In the genomic region with DNA sequence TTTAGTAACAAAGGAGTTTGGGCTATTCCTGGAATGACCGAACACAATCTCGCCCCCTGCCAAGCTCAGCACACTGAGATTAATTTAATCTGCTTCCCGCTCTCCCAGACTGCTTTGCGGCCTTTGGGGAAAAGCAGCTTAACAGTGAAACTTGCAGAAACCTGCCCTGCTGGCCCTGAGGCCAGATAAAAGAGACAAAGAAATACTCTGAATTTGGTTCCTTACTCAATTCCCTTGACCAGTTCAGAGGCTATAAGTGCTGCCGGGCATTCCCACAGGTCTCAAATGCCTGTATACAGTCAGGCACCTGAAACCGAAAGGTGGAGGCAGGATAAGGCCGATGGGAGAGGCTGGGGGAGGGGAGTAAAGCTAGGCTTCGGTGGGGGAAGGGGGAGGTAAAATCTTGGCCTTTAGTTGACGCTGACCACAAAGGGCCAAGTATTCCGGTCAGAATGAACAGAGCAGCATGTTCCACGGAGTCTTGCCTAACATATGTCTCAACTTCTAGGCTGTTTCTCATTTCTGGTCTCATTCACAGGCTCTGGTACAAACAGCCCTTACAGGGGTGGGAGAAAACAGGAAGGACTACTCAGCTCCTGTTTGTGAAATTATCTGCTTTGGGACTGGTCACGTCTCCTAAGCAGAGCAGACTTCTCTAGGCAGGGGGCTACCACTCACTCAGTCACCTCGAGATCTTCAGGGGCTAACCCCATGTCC, we compare ENCODE assay signal across 1 cellular context.
TF ChIP-seq lines count a peak whose summit lies in the region.

No MANE protein-coding gene starts in this region.

TF ChIP-seq in HCT116, 20 proteins besides CTCF, POLR2A, EP300 and RAD21 (continued from another document):
- TF ChIP-seq, protein P1, sequence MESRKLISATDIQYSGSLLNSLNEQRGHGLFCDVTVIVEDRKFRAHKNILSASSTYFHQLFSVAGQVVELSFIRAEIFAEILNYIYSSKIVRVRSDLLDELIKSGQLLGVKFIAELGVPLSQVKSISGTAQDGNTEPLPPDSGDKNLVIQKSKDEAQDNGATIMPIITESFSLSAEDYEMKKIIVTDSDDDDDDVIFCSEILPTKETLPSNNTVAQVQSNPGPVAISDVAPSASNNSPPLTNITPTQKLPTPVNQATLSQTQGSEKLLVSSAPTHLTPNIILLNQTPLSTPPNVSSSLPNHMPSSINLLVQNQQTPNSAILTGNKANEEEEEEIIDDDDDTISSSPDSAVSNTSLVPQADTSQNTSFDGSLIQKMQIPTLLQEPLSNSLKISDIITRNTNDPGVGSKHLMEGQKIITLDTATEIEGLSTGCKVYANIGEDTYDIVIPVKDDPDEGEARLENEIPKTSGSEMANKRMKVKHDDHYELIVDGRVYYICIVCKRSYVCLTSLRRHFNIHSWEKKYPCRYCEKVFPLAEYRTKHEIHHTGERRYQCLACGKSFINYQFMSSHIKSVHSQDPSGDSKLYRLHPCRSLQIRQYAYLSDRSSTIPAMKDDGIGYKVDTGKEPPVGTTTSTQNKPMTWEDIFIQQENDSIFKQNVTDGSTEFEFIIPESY (IDR thresholded peaks at IDR 0.05; ENCODE audit: extremely low read depth, insufficient replicate concordance, low read length): no peak
- TF ChIP-seq ZFX (IDR thresholded peaks at IDR 0.05) (0 out of 2 replicates have a peak, but pooled peaks have one; percentile 15), EZH2phosphoT487 (IDR thresholded peaks at IDR 0.05; ENCODE audit: borderline replicate concordance) (no peak), CEBPB (IDR thresholded peaks at IDR 0.05; ENCODE audit: low read depth) (no peak), SIN3A (IDR thresholded peaks at IDR 0.05; ENCODE audit: low read depth) (no peak), EGR1 (IDR thresholded peaks at IDR 0.05; ENCODE audit: low read depth) (no peak), SRF (IDR thresholded peaks at IDR 0.05; ENCODE audit: low read depth) (no peak), POLR2AphosphoS5 (IDR thresholded peaks at IDR 0.05; ENCODE audit: low read depth, low read length) (peak; percentile 42; the same call in 1 of the 2 replicates), ZNF274 (IDR thresholded peaks at IDR 0.05; ENCODE audit: low read depth, low read length) (no peak)
TF ChIP-seq in HCT116: peak in this region for 2.
